In genomic region chr5:132525299-132525724, GRCh38 we compare ENCODE assay signal across 1 cellular context.
TF ChIP-seq lines count a peak whose summit lies in the region.

No MANE protein-coding gene starts in this region.

TF ChIP-seq in GM12878, 131 proteins besides CTCF, POLR2A, EP300 and RAD21 (continued from another document and continues in another):
- TF ChIP-seq NKRF (conservative IDR thresholded peaks at IDR 0.05) (peak; percentile 89), SPI1 (IDR thresholded peaks at IDR 0.05; ENCODE audit: borderline replicate concordance, insufficient read depth, low read depth, low read length) (peak; percentile 97), ZNF592 (IDR thresholded peaks at IDR 0.05) (no peak), NFIC (IDR thresholded peaks at IDR 0.05; ENCODE audit: low read depth, low read length) (peak; percentile 98), ATF7 (IDR thresholded peaks at IDR 0.05; ENCODE audit: low read depth) (peak; percentile 79), CHD2 (IDR thresholded peaks at IDR 0.05; ENCODE audit: borderline replicate concordance, low read depth, low read length) (peak; percentile 68; the same call in 1 of the 2 replicates), DPF2 (IDR thresholded peaks at IDR 0.05) (peak; percentile 99), RELA (IDR thresholded peaks at IDR 0.05; ENCODE audit: borderline replicate concordance, partially characterized antibody) (peak; percentile 50), E4F1 (IDR thresholded peaks at IDR 0.05; ENCODE audit: borderline replicate concordance, partially characterized antibody) (no peak), POLR2AphosphoS5 (IDR thresholded peaks at IDR 0.05; ENCODE audit: low read length) (no peak), RB1 (IDR thresholded peaks at IDR 0.05; ENCODE audit: borderline replicate concordance) (no peak), CREM (IDR thresholded peaks at IDR 0.05; ENCODE audit: low read depth) (peak; percentile 86), RELB (IDR thresholded peaks at IDR 0.05; ENCODE audit: low read depth) (peak; percentile 97), SMAD1 (IDR thresholded peaks at IDR 0.05; ENCODE audit: low read depth, partially characterized antibody) (peak; percentile 82), CREB1 (IDR thresholded peaks at IDR 0.05; ENCODE audit: low read depth) (peak; percentile 64; the same call in 1 of the 2 replicates), SKIL (IDR thresholded peaks at IDR 0.05; ENCODE audit: low read depth, poor library complexity, severe bottlenecking) (peak; percentile 93), BHLHE40 (IDR thresholded peaks at IDR 0.05; ENCODE audit: borderline replicate concordance in 1 of 2, low read depth in 2 of 2, low read length in 1 of 2) (peak; percentile 65 to 74), ZNF274 (IDR thresholded peaks at IDR 0.05; ENCODE audit: insufficient read depth, insufficient read length) (no peak), IKZF2 (IDR thresholded peaks at IDR 0.05) (peak; percentile 100), ATF2 (IDR thresholded peaks at IDR 0.05; ENCODE audit: low read length) (peak; percentile 97), WRNIP1 (IDR thresholded peaks at IDR 0.05; ENCODE audit: borderline replicate concordance, low read depth, low read length) (peak; percentile 83; the same call in 1 of the 2 replicates), ZBED1 (IDR thresholded peaks at IDR 0.05; ENCODE audit: borderline replicate concordance) (peak; percentile 91; the same call in 1 of the 2 replicates), MTA2 (IDR thresholded peaks at IDR 0.05; ENCODE audit: low read depth) (peak; percentile 95), CEBPB (IDR thresholded peaks at IDR 0.05; ENCODE audit: borderline replicate concordance in 1 of 2, low read depth in 2 of 2, low read length in 2 of 2) (peak in 1 of 2 experiments; percentile 76; a peak in 1 of 4 replicates), ZBTB4 (CRISPR knock-in tag; IDR thresholded peaks at IDR 0.05) (no peak), PKNOX1 (IDR thresholded peaks at IDR 0.05) (peak; percentile 70; the same call in 1 of the 2 replicates), E2F8 (IDR thresholded peaks at IDR 0.05; ENCODE audit: low read depth, partially characterized antibody) (peak; percentile 26), USF2 (IDR thresholded peaks at IDR 0.05; ENCODE audit: borderline replicate concordance, low read depth, low read length) (no peak), STAT3 (IDR thresholded peaks at IDR 0.05; ENCODE audit: low read depth, low read length) (0 out of 2 replicates have a peak, but pooled peaks have one; percentile 27), MTA3 (IDR thresholded peaks at IDR 0.05; ENCODE audit: borderline replicate concordance, low read length) (peak; percentile 94), TCF7 (IDR thresholded peaks at IDR 0.05; ENCODE audit: borderline replicate concordance) (peak; percentile 86), NR2F1 (conservative IDR thresholded peaks at IDR 0.05) (peak; percentile 62; the same call in 1 of the 2 replicates), BMI1 (IDR thresholded peaks at IDR 0.05; ENCODE audit: borderline replicate concordance) (peak; percentile 86)
